In the genomic region with DNA sequence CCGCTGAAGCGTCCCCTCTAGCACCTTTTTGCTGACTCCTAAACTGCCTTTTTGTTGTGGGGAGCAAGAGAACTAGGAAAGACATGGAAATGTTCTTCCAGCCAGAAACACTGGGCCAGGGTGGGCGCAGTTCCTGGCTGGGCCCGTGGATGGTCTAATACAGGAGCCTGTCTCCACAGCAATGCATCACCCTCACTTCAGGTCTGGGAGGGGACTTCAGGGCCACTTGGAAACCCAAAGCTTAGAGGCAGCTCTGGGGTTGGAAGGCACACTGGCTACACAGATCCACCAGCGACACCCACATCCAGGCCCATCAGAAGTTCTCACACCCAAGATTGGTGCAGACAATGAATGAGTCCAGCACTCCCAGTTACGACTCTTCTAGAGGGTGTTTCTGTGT, we compare ENCODE assay signal across 1 cellular context.
TF ChIP-seq lines count a peak whose summit lies in the region.

No MANE protein-coding gene starts in this region.

TF ChIP-seq in GM12878, 131 proteins besides CTCF, POLR2A, EP300 and RAD21 (continued from another document):
- TF ChIP-seq IRF3 (IDR thresholded peaks at IDR 0.05) (no peak), RBBP5 (conservative IDR thresholded peaks at IDR 0.05) (no peak), ZNF592 (IDR thresholded peaks at IDR 0.05) (no peak), STAT1 (conservative IDR thresholded peaks at IDR 0.05) (no peak), HDAC2 (IDR thresholded peaks at IDR 0.05) (no peak), SUZ12 (IDR thresholded peaks at IDR 0.05; ENCODE audit: unreplicated experiment) (no peak), ASH2L (IDR thresholded peaks at IDR 0.05; ENCODE audit: borderline replicate concordance, low read depth) (no peak), PML (IDR thresholded peaks at IDR 0.05; ENCODE audit: low read length) (no peak), SMARCA5 (IDR thresholded peaks at IDR 0.05) (no peak), LARP7 (IDR thresholded peaks at IDR 0.05) (no peak), BMI1 (IDR thresholded peaks at IDR 0.05; ENCODE audit: borderline replicate concordance) (no peak)
- TF ChIP-seq, protein P1, sequence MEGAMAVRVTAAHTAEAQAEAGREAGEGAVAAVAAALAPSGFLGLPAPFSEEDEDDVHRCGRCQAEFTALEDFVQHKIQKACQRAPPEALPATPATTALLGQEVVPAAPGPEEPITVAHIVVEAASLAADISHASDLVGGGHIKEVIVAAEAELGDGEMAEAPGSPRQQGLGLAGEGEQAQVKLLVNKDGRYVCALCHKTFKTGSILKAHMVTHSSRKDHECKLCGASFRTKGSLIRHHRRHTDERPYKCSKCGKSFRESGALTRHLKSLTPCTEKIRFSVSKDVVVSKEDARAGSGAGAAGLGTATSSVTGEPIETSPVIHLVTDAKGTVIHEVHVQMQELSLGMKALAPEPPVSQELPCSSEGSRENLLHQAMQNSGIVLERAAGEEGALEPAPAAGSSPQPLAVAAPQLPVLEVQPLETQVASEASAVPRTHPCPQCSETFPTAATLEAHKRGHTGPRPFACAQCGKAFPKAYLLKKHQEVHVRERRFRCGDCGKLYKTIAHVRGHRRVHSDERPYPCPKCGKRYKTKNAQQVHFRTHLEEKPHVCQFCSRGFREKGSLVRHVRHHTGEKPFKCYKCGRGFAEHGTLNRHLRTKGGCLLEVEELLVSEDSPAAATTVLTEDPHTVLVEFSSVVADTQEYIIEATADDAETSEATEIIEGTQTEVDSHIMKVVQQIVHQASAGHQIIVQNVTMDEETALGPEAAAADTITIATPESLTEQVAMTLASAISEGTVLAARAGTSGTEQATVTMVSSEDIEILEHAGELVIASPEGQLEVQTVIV (IDR thresholded peaks at IDR 0.05; ENCODE audit: borderline replicate concordance, partially characterized antibody), result no peak
